ENCODE assay signal across 9 cellular contexts in the genomic region with DNA sequence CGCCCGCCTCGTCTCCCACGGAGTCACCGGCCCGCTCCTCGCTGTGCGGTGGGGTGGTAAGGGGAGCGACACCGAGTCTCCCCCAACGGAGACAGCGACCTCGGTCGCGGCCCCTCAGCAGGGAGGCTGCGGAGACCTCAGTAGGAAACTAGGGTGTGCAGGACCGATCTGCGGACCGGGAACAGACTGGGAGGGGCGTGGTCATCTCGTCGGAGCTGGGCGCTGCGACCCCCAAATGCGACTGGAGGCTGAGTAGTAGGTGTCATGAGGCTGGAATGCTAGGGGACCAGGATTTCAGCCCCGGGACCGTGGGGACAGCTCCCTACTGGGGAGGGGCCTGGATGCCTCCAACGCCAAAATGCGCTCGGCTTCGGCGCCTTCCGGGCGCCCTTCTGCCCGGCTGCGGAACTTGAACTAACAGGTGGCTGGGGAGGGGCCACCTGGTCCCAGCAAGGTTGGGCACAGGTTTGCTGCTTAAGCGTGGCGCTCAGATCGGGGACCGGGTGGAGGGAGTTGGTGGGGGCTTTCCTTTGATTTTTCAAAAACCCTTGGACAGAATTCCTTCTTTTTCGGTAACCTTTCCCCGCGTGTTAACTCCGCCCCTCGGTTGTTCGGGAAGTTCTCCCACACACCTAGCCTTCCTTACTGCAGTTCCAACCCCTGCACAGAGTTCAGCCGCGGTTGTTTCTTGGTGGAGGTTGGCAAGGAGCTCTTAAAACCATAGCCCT. TPM values are rescaled to one million over a fixed set of nuclear protein-coding genes. Genes with fewer than 3 reads are reported as not detected.
DNase-seq lines count a peak whose midpoint lies in the region; ATAC-seq and TF ChIP-seq lines count a peak whose summit lies in the region.
"Had no signal": no experiment of that assay in that cellular context is flagged by ENCODE, and none has a peak within 500 bp of the region (broad histone marks: within the 10 kb centered on the region; RNA-seq: fewer than 3 reads in every experiment).

No MANE protein-coding gene starts in this region.

- DNase-seq in Calu3 (peak; percentile 40), NCI-H774 (lab: John Stamatoyannopoulos, UW) (peak; percentile 31), endothelial cell (ENCODE audit: low spot score) (peak; percentile 15), osteoblast (ENCODE audit: insufficient read length, low spot score, missing footprints) (peak; percentile 78), hippocampal formation (lab: John Stamatoyannopoulos, UW) (no peak), HCEC 1CT (no peak)

- H3K4me3 Mint-ChIP-seq in Calu3 (ENCODE audit: low read depth, unreplicated experiment) = peak overlapping the region; percentile 80
- H3K4me3 Mint-ChIP-seq in endothelial cell (ENCODE audit: unreplicated experiment) = peak overlapping the region; percentile 51

- no peaks in the 10 kb centered on the region for H3K79me2 ChIP-seq in osteoblast (ENCODE audit: insufficient read depth, low read length)

- H3K27ac Mint-ChIP-seq in Calu3 (ENCODE audit: unreplicated experiment) = no peak overlapping the region
- peak overlapping the region; percentile 42 for H3K27ac Mint-ChIP-seq in endothelial cell (ENCODE audit: unreplicated experiment)

- ATAC-seq in GM18873 (IDR thresholded peaks at IDR 0.05; ENCODE audit: low FRiP score, unreplicated experiment) (no peak), GM21737 (IDR thresholded peaks at IDR 0.05; ENCODE audit: unreplicated experiment) (no peak)

- H3K27me3 Mint-ChIP-seq in Calu3 (ENCODE audit: unreplicated experiment) = peaks cover 56% of the 10 kb centered on the region
- H3K27me3 Mint-ChIP-seq in endothelial cell (ENCODE audit: unreplicated experiment) = peaks cover 24% of the 10 kb centered on the region

- intact Hi-C loops in Calu3 (cut with micrococcal nuclease; ENCODE audit: unreplicated experiment) = no loop called here

- H3K36me3 Mint-ChIP-seq in Calu3 (ENCODE audit: insufficient read depth, unreplicated experiment) (peaks cover 24% of the 10 kb centered on the region), endothelial cell (ENCODE audit: low read depth, unreplicated experiment) (no peaks in the 10 kb centered on the region)

- H3K9me3 Mint-ChIP-seq in Calu3 (ENCODE audit: low read depth, unreplicated experiment) = no peaks in the 10 kb centered on the region
- no peaks in the 10 kb centered on the region for H3K9me3 Mint-ChIP-seq in endothelial cell (ENCODE audit: unreplicated experiment)

- TF ChIP-seq CTCF in Calu3 (IDR thresholded peaks at IDR 0.05; ENCODE audit: unreplicated experiment) (no peak), endothelial cell (IDR thresholded peaks at IDR 0.05; ENCODE audit: unreplicated experiment) (no peak), osteoblast (IDR thresholded peaks at IDR 0.05; ENCODE audit: extremely low read depth, low read depth, low read length) (no peak)

- H3K4me1 ChIP-seq in osteoblast (ENCODE audit: insufficient read depth, low read length) = no peaks in the 10 kb centered on the region

- no peaks in the 10 kb centered on the region for H4K20me1 ChIP-seq in osteoblast (ENCODE audit: insufficient read depth, low read length)

- no peaks in the 10 kb centered on the region for H3K9me3 ChIP-seq in osteoblast (ENCODE audit: low read depth, low read length)

- H3K4me1 Mint-ChIP-seq in Calu3 (ENCODE audit: low read depth, unreplicated experiment) (peaks cover 9% of the 10 kb centered on the region), endothelial cell (ENCODE audit: unreplicated experiment) (peaks cover 9% of the 10 kb centered on the region)

- CTCF ChIA-PET in Calu3 (lab: Charles Lee) = interaction anchor here (1.4 kb wide), 1 partner anchor 51 kb away, joined by 6 read pairs; no protein-coding TSS in a partner anchor

- no peak overlapping the region for H3K4me3 ChIP-seq in osteoblast (ENCODE audit: insufficient read depth, low read length)

- no peaks in the 10 kb centered on the region for H3K36me3 ChIP-seq in osteoblast (ENCODE audit: insufficient read depth, low read length)

- no TSS peak for BruUV-seq in Calu3 (replicated peaks; lab: Mats Ljungman, UMichigan)

- no peak overlapping the region for H2AFZ ChIP-seq in osteoblast (ENCODE audit: low read length)

- no peak overlapping the region for H3K4me2 ChIP-seq in osteoblast (ENCODE audit: insufficient read depth, low read length)

- peaks cover 76% of the 10 kb centered on the region for H3K27me3 ChIP-seq in osteoblast (ENCODE audit: insufficient read depth, low read length)

- H3K27ac ChIP-seq in osteoblast (ENCODE audit: low read depth, low read length) = no peak overlapping the region

RNA-seq across cellular contexts. Expression of a gene that starts 1.5 kb away (rescaled TPM):
- 3.4 and 3.8 TPM in 2 replicates for total RNA-seq in Calu3 (2022)
- 0.33 TPM for total RNA-seq in endothelial cell (ENCODE audit: unreplicated experiment)
- total RNA-seq in osteoblast = not detected in 2 replicates
- total RNA-seq: SK-MEL-5 had no signal

Comparison
In these comparisons a context has a peak if more than half of its experiments do, and no peak if none do; other contexts are left out.
1. DNase-seq: peak in Calu3 (single experiment), NCI-H774 (single experiment), endothelial cell (single experiment) and osteoblast (single experiment); none in hippocampal formation (0 of 2) and HCEC 1CT (single experiment).